Comparison of ENCODE assay signal across 1 cellular context in genomic region chr9:35646583-35647265, GRCh38.
TF ChIP-seq lines count a peak whose summit lies in the region.

No MANE protein-coding gene starts in this region.

TF ChIP-seq in HepG2, 621 proteins besides CTCF, POLR2A, EP300 and RAD21 (continued from another document and continues in another):
- peak; percentile 20; the same call in 1 of the 2 replicates for TF ChIP-seq CBX5 (CRISPR knock-in tag; IDR thresholded peaks at IDR 0.05; ENCODE audit: borderline replicate concordance)
- TF ChIP-seq DNMT3B (CRISPR knock-in tag; conservative IDR thresholded peaks at IDR 0.05), result no peak
- peak; percentile 59; the same call in 1 of the 2 replicates for TF ChIP-seq ELF1 (CRISPR knock-in tag; IDR thresholded peaks at IDR 0.05)
- 0 out of 2 replicates have a peak, but pooled peaks have one; percentile 33 for TF ChIP-seq ARNT2 (CRISPR knock-in tag; IDR thresholded peaks at IDR 0.05; ENCODE audit: low read depth)
- TF ChIP-seq POLR2G (IDR thresholded peaks at IDR 0.05; ENCODE audit: low read depth, low read length), result peak; percentile 71
- TF ChIP-seq KLF16 (CRISPR knock-in tag; IDR thresholded peaks at IDR 0.05), result no peak; a peak in 1 of 4 replicates
- TF ChIP-seq NBN (conservative IDR thresholded peaks at IDR 0.05), result no peak
- TF ChIP-seq ZNF407 (CRISPR knock-in tag; IDR thresholded peaks at IDR 0.05; ENCODE audit: not compliant biosample characterization), result peak; percentile 23
- TF ChIP-seq RNF2 (conservative IDR thresholded peaks at IDR 0.05; ENCODE audit: low read depth), result no peak
- no peak for TF ChIP-seq ZSCAN12 (CRISPR knock-in tag; IDR thresholded peaks at IDR 0.05)
- no peak for TF ChIP-seq ZBTB4 (CRISPR knock-in tag; IDR thresholded peaks at IDR 0.05; ENCODE audit: borderline replicate concordance)
- TF ChIP-seq ZBTB38 (CRISPR knock-in tag; IDR thresholded peaks at IDR 0.05), result peak; percentile 50; the same call in 1 of the 2 replicates
- TF ChIP-seq ATF7 (IDR thresholded peaks at IDR 0.05), result no peak
- no peak for TF ChIP-seq ATF7 (CRISPR knock-in tag; IDR thresholded peaks at IDR 0.05)
- no peak for TF ChIP-seq CBX2 (IDR thresholded peaks at IDR 0.05; ENCODE audit: low read depth, low read length)
- TF ChIP-seq CBX2 (CRISPR knock-in tag; IDR thresholded peaks at IDR 0.05; ENCODE audit: low read depth), result 0 out of 2 replicates have a peak, but pooled peaks have one; percentile 32
- TF ChIP-seq GPN1 (CRISPR knock-in tag; IDR thresholded peaks at IDR 0.05; ENCODE audit: borderline replicate concordance), result no peak
- TF ChIP-seq ZNF552 (CRISPR knock-in tag; IDR thresholded peaks at IDR 0.05; ENCODE audit: borderline replicate concordance), result no peak
- TF ChIP-seq ZNF33B (CRISPR knock-in tag; IDR thresholded peaks at IDR 0.05), result peak; percentile 59; the same call in 1 of the 2 replicates
- TF ChIP-seq JUND (CRISPR knock-in tag; IDR thresholded peaks at IDR 0.05), result no peak
- TF ChIP-seq MED8 (CRISPR knock-in tag; IDR thresholded peaks at IDR 0.05; ENCODE audit: insufficient replicate concordance), result no peak
- 0 out of 2 replicates have a peak, but pooled peaks have one; percentile 34 for TF ChIP-seq PRDM10 (CRISPR knock-in tag; IDR thresholded peaks at IDR 0.05; ENCODE audit: low read depth)
- no peak for TF ChIP-seq PBX3 (CRISPR knock-in tag; IDR thresholded peaks at IDR 0.05; ENCODE audit: borderline replicate concordance)
- TF ChIP-seq NFE2L1 (CRISPR knock-in tag; IDR thresholded peaks at IDR 0.05; ENCODE audit: borderline replicate concordance), result no peak
- TF ChIP-seq RXRA (CRISPR knock-in tag; IDR thresholded peaks at IDR 0.05), result peak; percentile 61; the same call in 1 of the 2 replicates
- no peak for TF ChIP-seq SOX13 (IDR thresholded peaks at IDR 0.05)
- TF ChIP-seq SOX13 (CRISPR knock-in tag; conservative IDR thresholded peaks at IDR 0.05 in 1 of 2, IDR thresholded peaks at IDR 0.05 in 1 of 2), result no peak; a peak in 1 of 4 replicates
- TF ChIP-seq EED (CRISPR knock-in tag; IDR thresholded peaks at IDR 0.05), result no peak
- peak; percentile 70 for TF ChIP-seq ZNF709 (CRISPR knock-in tag; IDR thresholded peaks at IDR 0.05)
- TF ChIP-seq PCBP1 (IDR thresholded peaks at IDR 0.05; ENCODE audit: borderline replicate concordance, low read depth, low read length), result 0 out of 2 replicates have a peak, but pooled peaks have one; percentile 65
- peak; percentile 83 for TF ChIP-seq RBFOX2 (IDR thresholded peaks at IDR 0.05; ENCODE audit: low read depth, low read length)
- no peak for TF ChIP-seq ZNF616 (CRISPR knock-in tag; IDR thresholded peaks at IDR 0.05; ENCODE audit: low read depth)
- no peak; the same call in 1 of the 2 replicates for TF ChIP-seq ZNF333 (CRISPR knock-in tag; IDR thresholded peaks at IDR 0.05; ENCODE audit: borderline replicate concordance)
- no peak for TF ChIP-seq NFIB (CRISPR knock-in tag; IDR thresholded peaks at IDR 0.05; ENCODE audit: borderline replicate concordance)
- TF ChIP-seq ELK4 (CRISPR knock-in tag; IDR thresholded peaks at IDR 0.05; ENCODE audit: borderline replicate concordance), result no peak
- TF ChIP-seq ZNF713 (CRISPR knock-in tag; IDR thresholded peaks at IDR 0.05), result no peak; the same call in 1 of the 2 replicates
- TF ChIP-seq NR2C2 (CRISPR knock-in tag; IDR thresholded peaks at IDR 0.05; ENCODE audit: borderline replicate concordance), result peak; percentile 23; the same call in 1 of the 2 replicates
- TF ChIP-seq MBNL3 (CRISPR knock-in tag; conservative IDR thresholded peaks at IDR 0.05), result no peak
- TF ChIP-seq MIER3 (CRISPR knock-in tag; IDR thresholded peaks at IDR 0.05; ENCODE audit: borderline replicate concordance), result no peak; the same call in 1 of the 2 replicates
- TF ChIP-seq SRY (CRISPR knock-in tag; IDR thresholded peaks at IDR 0.05), result peak; percentile 86; the same call in 1 of the 2 replicates
- TF ChIP-seq SAFB2 (CRISPR knock-in tag; IDR thresholded peaks at IDR 0.05; ENCODE audit: borderline replicate concordance, low read depth), result peak; percentile 28; the same call in 1 of the 2 replicates
- TF ChIP-seq PPARG (CRISPR knock-in tag; conservative IDR thresholded peaks at IDR 0.05), result peak; percentile 40; the same call in 1 of the 2 replicates
- no peak for TF ChIP-seq MZF1 (CRISPR knock-in tag; IDR thresholded peaks at IDR 0.05; ENCODE audit: borderline replicate concordance)
- TF ChIP-seq XBP1 (CRISPR knock-in tag; IDR thresholded peaks at IDR 0.05), result no peak
- peak; percentile 69; the same call in 1 of the 2 replicates for TF ChIP-seq POGK (CRISPR knock-in tag; conservative IDR thresholded peaks at IDR 0.05)
- TF ChIP-seq KAT8 (CRISPR knock-in tag; IDR thresholded peaks at IDR 0.05), result no peak; the same call in 1 of the 2 replicates
- TF ChIP-seq XRCC5 (optimal IDR thresholded peaks at IDR 0.05; ENCODE audit: low read length), result peak; percentile 34
- TF ChIP-seq IKZF1 (IDR thresholded peaks at IDR 0.05), result no peak
- no peak for TF ChIP-seq ZNF430 (CRISPR knock-in tag; IDR thresholded peaks at IDR 0.05)
